Comparison of ENCODE assay signal across 8 cellular contexts in the genomic region with DNA sequence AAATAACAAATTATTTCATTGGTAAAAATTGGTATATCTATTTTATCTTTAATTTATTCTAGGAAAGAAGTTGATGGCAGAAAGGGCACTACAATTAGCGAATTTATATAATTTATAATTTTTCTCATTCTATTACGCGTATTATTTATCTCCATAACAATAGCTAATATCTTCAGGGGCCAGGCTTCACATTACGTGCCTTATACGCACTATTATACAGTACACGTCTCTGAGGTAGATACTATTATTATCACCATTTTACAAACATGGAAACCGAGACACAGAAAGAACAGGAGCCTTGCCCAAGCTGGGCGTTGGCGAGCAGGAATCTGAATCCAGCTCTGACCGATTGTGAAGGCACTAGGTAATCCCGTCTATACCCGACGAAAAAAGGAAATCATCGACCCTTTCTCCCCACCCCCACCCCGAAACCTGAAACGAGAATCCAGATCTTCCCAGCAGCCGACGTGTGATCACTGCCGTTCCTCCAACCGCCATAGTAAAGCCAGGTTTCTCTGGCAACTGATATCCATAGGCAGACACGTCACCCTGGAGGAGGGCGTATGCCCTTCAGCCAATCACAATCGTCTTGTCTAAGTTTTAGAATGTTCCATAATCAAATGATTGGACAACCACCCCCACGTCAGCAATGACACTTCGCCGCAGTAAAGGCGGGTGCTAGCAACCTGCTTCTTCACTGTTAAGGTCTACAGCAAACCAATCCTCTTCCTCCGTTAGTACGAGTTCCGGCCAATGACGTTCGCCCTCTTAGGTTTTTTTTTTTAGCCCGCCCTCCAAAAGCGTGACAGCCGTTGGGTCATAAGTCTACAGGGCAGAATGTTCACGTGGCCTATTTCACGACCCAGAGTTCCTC. TPM values are rescaled to one million over a fixed set of nuclear protein-coding genes. Genes with fewer than 3 reads are reported as not detected.
A peak's percentile ranks its signal among the peaks of the same experiment; 100 is the strongest.
DNase-seq lines count a peak whose midpoint lies in the region; ATAC-seq and TF ChIP-seq lines count a peak whose summit lies in the region.

A gene with protein sequence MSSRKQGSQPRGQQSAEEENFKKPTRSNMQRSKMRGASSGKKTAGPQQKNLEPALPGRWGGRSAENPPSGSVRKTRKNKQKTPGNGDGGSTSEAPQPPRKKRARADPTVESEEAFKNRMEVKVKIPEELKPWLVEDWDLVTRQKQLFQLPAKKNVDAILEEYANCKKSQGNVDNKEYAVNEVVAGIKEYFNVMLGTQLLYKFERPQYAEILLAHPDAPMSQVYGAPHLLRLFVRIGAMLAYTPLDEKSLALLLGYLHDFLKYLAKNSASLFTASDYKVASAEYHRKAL (minus strand): TSS at position 501 of the 874 bp plus-strand sequence. CDS start 9,672 bp downstream, outside the sequence.

- POLR2A ChIA-PET in Panc1 (lab: Charles Lee): interaction anchor here (0.7 to 1.0 kb wide), 6 partner anchors 10 to 196 kb away, joined by 3 to 10 read pairs (median 6); no protein-coding TSS in a partner anchor

- H3K27me3 Mint-ChIP-seq in activated T-cell treated with anti-CD3 and anti-CD28 coated beads, Interleukin-2, amount 50 U/mL, for 4 hours (ENCODE audit: low read depth): no peaks in the 10 kb centered on the region

- in situ Hi-C loops in Panc1 (cut with HindIII; ENCODE audit: low pct_unique_long_range_greater_than_20kb, low sequenced_read_pairs): no loop called here

- TF ChIP-seq EP300 in esophagus muscularis mucosa (IDR thresholded peaks at IDR 0.05): no peak

- peak; percentile 92 for ATAC-seq in GM21723 (IDR thresholded peaks at IDR 0.05; ENCODE audit: unreplicated experiment)
- ATAC-seq in Panc1: peak; percentile 92
- ATAC-seq in activated T-cell treated with anti-CD3 and anti-CD28 coated beads, Interleukin-2, amount 50 U/mL, for 4 hours: peak; percentile 90
- peak; percentile 95 for ATAC-seq in stimulated activated effector memory CD8-positive, alpha-beta T cell treated with anti-CD3 and anti-CD28 coated beads, Interleukin-12 subunit alpha, Interleukin-12 subunit beta, amount 100 ng/mL, for 72 hours

- peak; percentile 73 for TF ChIP-seq POLR2A in esophagus muscularis mucosa (IDR thresholded peaks at IDR 0.05; ENCODE audit: low read depth)

- TSS peak; percentile 85 for BruUV-seq in Panc1 (replicated peaks; lab: Mats Ljungman, UMichigan)

- CTCF ChIA-PET in Panc1 (lab: Charles Lee): interaction anchor here (0.5 to 1.6 kb wide), 9 partner anchors 21 to 343 kb away, joined by 3 to 9 read pairs (median 7); no protein-coding TSS in a partner anchor

- peaks cover 10% of the 10 kb centered on the region for H3K4me1 Mint-ChIP-seq in activated T-cell treated with anti-CD3 and anti-CD28 coated beads, Interleukin-2, amount 50 U/mL, for 4 hours (ENCODE audit: low read depth)
- H3K4me1 Mint-ChIP-seq in stimulated activated effector memory CD8-positive, alpha-beta T cell treated with anti-CD3 and anti-CD28 coated beads, Interleukin-12 subunit alpha, Interleukin-12 subunit beta, amount 100 ng/mL, for 72 hours: no peaks in the 10 kb centered on the region

- peaks cover 36% of the 10 kb centered on the region for H3K36me3 ChIP-seq in Panc1 (ENCODE audit: control insufficient read depth, insufficient read depth, low read length)
- H3K36me3 ChIP-seq in esophagus muscularis mucosa: peaks cover 0 to 34% (median 15%) of the 10 kb centered on the region in 4 donors
- H3K36me3 ChIP-seq in muscle layer of duodenum (ENCODE audit: control insufficient read depth in 1 of 2, insufficient read depth in 2 of 2, low read length in 2 of 2): peaks cover 9 to 14% of the 10 kb centered on the region in 2 donors

- WGBS in esophagus muscularis mucosa: 20% methylated on average over 34 of the region's 37 CpGs

- H3K9me3 ChIP-seq in Panc1 (ENCODE audit: control insufficient read depth, insufficient read depth, low read depth, low read length): no peaks in the 10 kb centered on the region
- no peaks in the 10 kb centered on the region for H3K9me3 ChIP-seq in esophagus muscularis mucosa
- no peaks in the 10 kb centered on the region for H3K9me3 ChIP-seq in muscle layer of duodenum (ENCODE audit: control insufficient read depth in 1 of 2, low read length in 2 of 2)

- H3K4me1 ChIP-seq in Panc1 (ENCODE audit: control insufficient read depth, insufficient read depth, low read length) (peaks cover 31% of the 10 kb centered on the region), esophagus muscularis mucosa (peaks cover 2 to 33% (median 18%) of the 10 kb centered on the region in 4 donors), muscle layer of duodenum (ENCODE audit: control insufficient read depth in 1 of 2, insufficient read depth in 2 of 2, low read length in 2 of 2) (peaks cover 0 to 11% of the 10 kb centered on the region in 2 donors)

- H3K36me3 Mint-ChIP-seq in activated T-cell treated with anti-CD3 and anti-CD28 coated beads, Interleukin-2, amount 50 U/mL, for 4 hours (ENCODE audit: insufficient read depth): peaks cover 8% of the 10 kb centered on the region
- peaks cover 46% of the 10 kb centered on the region for H3K36me3 Mint-ChIP-seq in stimulated activated effector memory CD8-positive, alpha-beta T cell treated with anti-CD3 and anti-CD28 coated beads, Interleukin-12 subunit alpha, Interleukin-12 subunit beta, amount 100 ng/mL, for 72 hours

- H3K27ac ChIP-seq in Panc1 (ENCODE audit: low read length): peak within 1 kb of the TSS; percentile 99
- peak within 1 kb of the TSS; percentile 91 to 95 (median 94) for H3K27ac ChIP-seq in esophagus muscularis mucosa (replicated peaks in 1 of 4)
- peak within 1 kb of the TSS; percentile 99 for H3K27ac ChIP-seq in muscle layer of duodenum (ENCODE audit: low read length)

- H3K27ac Mint-ChIP-seq in stimulated activated effector memory CD8-positive, alpha-beta T cell treated with anti-CD3 and anti-CD28 coated beads, Interleukin-12 subunit alpha, Interleukin-12 subunit beta, amount 100 ng/mL, for 72 hours: no peak within 1 kb of the TSS

- intact Hi-C loops in Panc1 (cut with micrococcal nuclease; ENCODE audit: unreplicated experiment) (loop anchor here (5.0 kb wide), 2 partner anchors 86 to 154 kb away; no protein-coding TSS in a partner anchor), esophagus muscularis mucosa (cut with DNase I) (loop anchor here (5.0 kb wide), 1 partner anchor 154 kb away; no protein-coding TSS in a partner anchor)

- TF ChIP-seq CTCF in Panc1 (IDR thresholded peaks at IDR 0.05) (no peak), esophagus muscularis mucosa (IDR thresholded peaks at IDR 0.05) (no peak)

- no peaks in the 10 kb centered on the region for H3K27me3 ChIP-seq in Panc1 (ENCODE audit: control insufficient read depth, insufficient read depth, low read length)
- H3K27me3 ChIP-seq in esophagus muscularis mucosa: no peaks in the 10 kb centered on the region
- no peaks in the 10 kb centered on the region for H3K27me3 ChIP-seq in muscle layer of duodenum (ENCODE audit: low read depth, low read length)

- H3K9me3 Mint-ChIP-seq in activated T-cell treated with anti-CD3 and anti-CD28 coated beads, Interleukin-2, amount 50 U/mL, for 4 hours: no peaks in the 10 kb centered on the region
- H3K9me3 Mint-ChIP-seq in stimulated activated effector memory CD8-positive, alpha-beta T cell treated with anti-CD3 and anti-CD28 coated beads, Interleukin-12 subunit alpha, Interleukin-12 subunit beta, amount 100 ng/mL, for 72 hours: no peaks in the 10 kb centered on the region

- DNase-seq in DMS53 treated with DMSO at 0.1 percent for 48 hours (lab: John Stamatoyannopoulos, UW; ENCODE audit: unreplicated experiment) (peak; percentile 96), KG1 (lab: John Stamatoyannopoulos, UW) (peak; percentile 67), Panc1 (ENCODE audit: low read depth, low spot score) (peak; percentile 99), esophagus muscularis mucosa (ENCODE audit: extremely low spot score) (peak; percentile 97)
- peak; percentile 80 for DNase-seq in activated T-cell treated with anti-CD3 and anti-CD28 coated beads, Interleukin-2, amount 50 U/mL, for 4 hours
- DNase-seq in stimulated activated effector memory CD8-positive, alpha-beta T cell treated with anti-CD3 and anti-CD28 coated beads, Interleukin-12 subunit alpha, Interleukin-12 subunit beta, amount 100 ng/mL, for 72 hours (ENCODE audit: low spot score in 2 of 2): peak; percentile 50 to 82

- H3K4me3 ChIP-seq in Panc1 (ENCODE audit: low read depth in 2 of 2, low read length in 2 of 2): peak within 1 kb of the TSS; percentile 92 to 99
- peak within 1 kb of the TSS; percentile 55 to 64 (median 62) for H3K4me3 ChIP-seq in esophagus muscularis mucosa
- H3K4me3 ChIP-seq in muscle layer of duodenum (ENCODE audit: low read depth in 1 of 2, low read length in 2 of 2): peak within 1 kb of the TSS; percentile 67 to 83

- no peak within 1 kb of the TSS for H3K4me3 Mint-ChIP-seq in activated T-cell treated with anti-CD3 and anti-CD28 coated beads, Interleukin-2, amount 50 U/mL, for 4 hours
- no peak within 1 kb of the TSS for H3K4me3 Mint-ChIP-seq in stimulated activated effector memory CD8-positive, alpha-beta T cell treated with anti-CD3 and anti-CD28 coated beads, Interleukin-12 subunit alpha, Interleukin-12 subunit beta, amount 100 ng/mL, for 72 hours

RNA-seq across cellular contexts. Expression of the gene that starts here (rescaled TPM):
- total RNA-seq in Panc1 (2021; ENCODE audit: unreplicated experiment): 500 TPM
- 210 TPM for polyA plus RNA-seq in Panc1 (2012; ENCODE audit: insufficient read length)
- total RNA-seq in activated T-cell treated with anti-CD3 and anti-CD28 coated beads, Interleukin-2, amount 50 U/mL, for 4 hours: 100 to 1,000 TPM; 196 to 207 (median 204) TPM
- total RNA-seq in esophagus muscularis mucosa: 100 to 1,000 TPM; 299 to 400 (median 353) TPM

Comparison
In these comparisons a context has a peak if more than half of its experiments do, and no peak if none do; other contexts are left out.
1. Peak in every context shown above with its lines: DNase-seq, ATAC-seq, H3K4me3 ChIP-seq and H3K27ac ChIP-seq.